In the genomic region with DNA sequence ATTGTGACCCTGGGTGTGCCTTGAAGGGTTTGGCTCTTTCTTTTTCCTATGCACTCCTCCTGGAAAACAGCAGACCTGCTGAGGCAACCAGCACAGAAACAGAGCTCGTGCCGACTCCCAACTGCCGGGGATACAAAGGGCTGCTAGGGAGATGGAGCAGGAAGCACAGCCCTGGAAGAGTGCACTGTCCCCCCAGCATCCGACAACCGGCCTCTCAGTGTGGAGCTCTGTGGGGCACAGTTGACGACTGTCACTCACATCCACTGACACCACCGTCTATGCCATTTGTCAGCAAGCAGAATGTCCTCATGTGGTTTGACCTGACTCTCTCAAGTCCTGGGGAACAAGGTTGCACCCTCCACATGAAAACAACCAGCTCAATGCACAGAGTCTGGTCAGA, we compare ENCODE assay signal across 19 cellular contexts.
DNase-seq lines count a peak whose midpoint lies in the region; FAIRE-seq and TF ChIP-seq lines count a peak whose summit lies in the region.
"Had no signal": no experiment of that assay in that cellular context is flagged by ENCODE, and none has a peak within 500 bp of the region (broad histone marks: within the 10 kb centered on the region; RNA-seq: fewer than 3 reads in every experiment).

No MANE protein-coding gene starts in this region.

- H3K4me1 Mint-ChIP-seq in astrocyte (ENCODE audit: low read depth, unreplicated experiment) = peaks cover 54% of the 10 kb centered on the region
- H3K4me1 Mint-ChIP-seq in Calu3 (ENCODE audit: low read depth, unreplicated experiment) = peaks cover 31% of the 10 kb centered on the region
- H3K4me1 Mint-ChIP-seq: B cell had no signal

- H3K9me3 ChIP-seq in astrocyte (ENCODE audit: insufficient read depth, low read depth, low read length) (no peaks in the 10 kb centered on the region), mesenchymal stem cell (ENCODE audit: control insufficient read depth, low read length) (no peaks in the 10 kb centered on the region), trophoblast cell (ENCODE audit: insufficient read depth, low read depth, low read length) (peaks cover 2% of the 10 kb centered on the region), small intestine (ENCODE audit: control insufficient read depth, low read depth) (no peaks in the 10 kb centered on the region)
- H3K9me3 ChIP-seq: HAP-1 had no signal

- H3K27ac ChIP-seq in astrocyte (ENCODE audit: low read depth, low read length) (no peak overlapping the region), mesenchymal stem cell (ENCODE audit: low read length, poor library complexity, severe bottlenecking) (no peak overlapping the region), trophoblast cell (ENCODE audit: low read depth, low read length) (no peak overlapping the region), small intestine (ENCODE audit: low read depth in 1 of 2, low read length in 1 of 2) (no peak overlapping the region)

- DNase-seq in G401 (ENCODE audit: low spot score) (peak; percentile 7), astrocyte (ENCODE audit: low read depth) (no peak), mesenchymal stem cell (no peak), trophoblast cell (no peak), Ammon's horn (ENCODE audit: low spot score) (no peak), Calu3 (no peak), small intestine (no peak)
- DNase-seq: 8988T; ACHN; C1 segment of cervical spinal cord; CD4-positive, alpha-beta T cell; DMS79 had no signal

- FAIRE-seq in astrocyte (lab: Jason Lieb, UNC) (no peak), small intestine (lab: Jason Lieb, UNC) (no peak)
- FAIRE-seq: G401.6, GM12891, H1, HepG2, HTR-8/SVneo had no signal

- no peaks in the 10 kb centered on the region for H3K79me1 ChIP-seq in mesenchymal stem cell (replicated peaks; ENCODE audit: low read length, poor library complexity, severe bottlenecking)
- H3K79me1 ChIP-seq in trophoblast cell (ENCODE audit: low read length) = peaks cover 22% of the 10 kb centered on the region

- in situ Hi-C loops in G401 (cut with HindIII; ENCODE audit: low sequenced_read_pairs) = no loop called here

- peak overlapping the region; percentile 35 to 58 for H3K18ac ChIP-seq in mesenchymal stem cell (ENCODE audit: low read depth in 1 of 2, low read length in 2 of 2)
- no peak overlapping the region for H3K18ac ChIP-seq in trophoblast cell (ENCODE audit: low read length)

- H3K9me3 Mint-ChIP-seq in astrocyte (ENCODE audit: unreplicated experiment) (no peaks in the 10 kb centered on the region), Calu3 (ENCODE audit: low read depth, unreplicated experiment) (no peaks in the 10 kb centered on the region)
- H3K9me3 Mint-ChIP-seq: CD4-positive, alpha-beta T cell had no signal

- H2AK5ac ChIP-seq in mesenchymal stem cell (ENCODE audit: low read length, severe bottlenecking) (peak overlapping the region; percentile 70), trophoblast cell (ENCODE audit: low read length) (peak overlapping the region; percentile 5)

- H3K36me3 ChIP-seq in astrocyte (ENCODE audit: insufficient read depth, low read length) (no peaks in the 10 kb centered on the region), mesenchymal stem cell (ENCODE audit: control insufficient read depth in 1 of 2, insufficient read depth in 2 of 2, low read depth in 1 of 2, low read length in 2 of 2) (no peaks in the 10 kb centered on the region), trophoblast cell (ENCODE audit: control insufficient read depth in 1 of 2, insufficient read depth in 2 of 2, low read length in 2 of 2) (no peaks in the 10 kb centered on the region), small intestine (ENCODE audit: control insufficient read depth in 2 of 2, insufficient read depth in 2 of 2, low read length in 2 of 2) (no peaks in the 10 kb centered on the region)
- H3K36me3 ChIP-seq: HAP-1 had no signal

- 94% methylated on average over 7 of the region's 7 CpGs for WGBS in mesenchymal stem cell
- no CpG with 5 or more reads among the region's 7 CpGs for WGBS in trophoblast cell (ENCODE audit: extremely low coverage, insufficient coverage, insufficient read length)
- WGBS in small intestine, 3 donors = 83 to 95% (median 94%) methylated on average over 7 of the region's 7 CpGs

- H3K4me2 ChIP-seq in astrocyte (ENCODE audit: low read length) (no peak overlapping the region), mesenchymal stem cell (ENCODE audit: low read length, poor library complexity, severe bottlenecking) (no peak overlapping the region), trophoblast cell (ENCODE audit: low read length) (no peak overlapping the region)

- H3K27me3 Mint-ChIP-seq in astrocyte (ENCODE audit: low read depth, unreplicated experiment) (no peaks in the 10 kb centered on the region), Calu3 (ENCODE audit: unreplicated experiment) (no peaks in the 10 kb centered on the region)
- H3K27me3 Mint-ChIP-seq: CD4-positive, alpha-beta T cell had no signal

- H3K27ac Mint-ChIP-seq in astrocyte (ENCODE audit: unreplicated experiment) (peak overlapping the region; percentile 79), Calu3 (ENCODE audit: unreplicated experiment) (no peak overlapping the region)
- H3K27ac Mint-ChIP-seq: B cell; CD4-positive, alpha-beta T cell had no signal

- no peak overlapping the region for H2BK5ac ChIP-seq in mesenchymal stem cell (ENCODE audit: low read depth, low read length, poor library complexity, severe bottlenecking)
- H2BK5ac ChIP-seq in trophoblast cell (ENCODE audit: low read depth, low read length, poor library complexity) = no peak overlapping the region

- H3K14ac ChIP-seq in mesenchymal stem cell (ENCODE audit: low read length in 2 of 2) (no peak overlapping the region), trophoblast cell (ENCODE audit: low read length) (peak overlapping the region; percentile 60)

- TF ChIP-seq CTCF in astrocyte (IDR thresholded peaks at IDR 0.05; ENCODE audit: insufficient read depth, low read depth, low read length) (no peak), Calu3 (IDR thresholded peaks at IDR 0.05; ENCODE audit: unreplicated experiment) (no peak)

- H4K20me1 ChIP-seq in astrocyte (ENCODE audit: insufficient read depth, low read length) = no peaks in the 10 kb centered on the region

- H2BK12ac ChIP-seq in mesenchymal stem cell (ENCODE audit: low read length in 2 of 2) (peak overlapping the region in 1 of 2 experiments; percentile 47), trophoblast cell (ENCODE audit: low read length) (peak overlapping the region; percentile 94)

- CTCF ChIA-PET in Calu3 (lab: Charles Lee) = interaction anchor here (0.9 to 1.9 kb wide), 3 partner anchors 27 to 1061 kb away, joined by 3 to 23 read pairs (median 5); no protein-coding TSS in a partner anchor

- H3K36me3 Mint-ChIP-seq in astrocyte (ENCODE audit: low read depth, unreplicated experiment) (peaks cover 6% of the 10 kb centered on the region), Calu3 (ENCODE audit: insufficient read depth, unreplicated experiment) (peaks cover 6% of the 10 kb centered on the region)

- H2BK15ac ChIP-seq in mesenchymal stem cell (ENCODE audit: low read depth, poor library complexity, severe bottlenecking) = peak overlapping the region; percentile 61

- no peaks in the 10 kb centered on the region for H3K79me2 ChIP-seq in astrocyte (ENCODE audit: insufficient read depth, low read length)
- H3K79me2 ChIP-seq in trophoblast cell (ENCODE audit: control insufficient read depth, insufficient read depth, low read length, poor library complexity) = no peaks in the 10 kb centered on the region

- intact Hi-C loops in Calu3 (cut with micrococcal nuclease; ENCODE audit: unreplicated experiment) = loop anchor here (2.0 to 10.0 kb wide), 6 partner anchors 202 to 1195 kb away; a partner anchor contains a TSS

- no TSS peak for BruUV-seq in Calu3 (replicated peaks; lab: Mats Ljungman, UMichigan)

- no peaks in the 10 kb centered on the region for H3K27me3 ChIP-seq in astrocyte (ENCODE audit: insufficient read depth, low read length)
- H3K27me3 ChIP-seq in mesenchymal stem cell (ENCODE audit: control insufficient read depth in 1 of 2, insufficient read depth in 1 of 2, low read length in 2 of 2) = peaks cover 0 to 3% of the 10 kb centered on the region in 2 experiments
- no peaks in the 10 kb centered on the region for H3K27me3 ChIP-seq in trophoblast cell (ENCODE audit: insufficient read depth, low read length)
- H3K27me3 ChIP-seq in small intestine (ENCODE audit: control insufficient read depth in 2 of 2, insufficient read depth in 2 of 2, low read length in 2 of 2) = no peaks in the 10 kb centered on the region

- H3K4ac ChIP-seq in mesenchymal stem cell (ENCODE audit: low read depth in 1 of 2, low read length in 2 of 2) (no peak overlapping the region), trophoblast cell (ENCODE audit: low read depth, low read length) (no peak overlapping the region)

- H3K4me1 ChIP-seq in astrocyte (ENCODE audit: insufficient read depth, low read length) (peaks cover 28% of the 10 kb centered on the region), mesenchymal stem cell (ENCODE audit: control insufficient read depth, insufficient read depth, low read depth, low read length) (peaks cover 23% of the 10 kb centered on the region), trophoblast cell (ENCODE audit: control insufficient read depth in 1 of 2, insufficient read depth in 2 of 2, low read length in 2 of 2) (peaks cover 20 to 31% of the 10 kb centered on the region in 2 experiments), small intestine (ENCODE audit: control insufficient read depth in 2 of 2, insufficient read depth in 1 of 2, low read depth in 1 of 2, low read length in 1 of 2) (no peaks in the 10 kb centered on the region)
- H3K4me1 ChIP-seq: HAP-1 had no signal

- H3K23ac ChIP-seq in mesenchymal stem cell (ENCODE audit: low read length in 2 of 2) (no peak overlapping the region), trophoblast cell (ENCODE audit: low read length) (no peak overlapping the region)

- H3K9ac ChIP-seq in astrocyte (ENCODE audit: low read length) (no peak overlapping the region), mesenchymal stem cell (ENCODE audit: low read length) (no peak overlapping the region), trophoblast cell (ENCODE audit: low read length) (no peak overlapping the region)

- H3K4me3 Mint-ChIP-seq in astrocyte (ENCODE audit: unreplicated experiment) = peak overlapping the region; percentile 42
- no peak overlapping the region for H3K4me3 Mint-ChIP-seq in Calu3 (ENCODE audit: low read depth, unreplicated experiment)
- H3K4me3 Mint-ChIP-seq: B cell; CD4-positive, alpha-beta T cell had no signal

- H3K4me3 ChIP-seq in astrocyte (ENCODE audit: insufficient read depth, low read depth, low read length) (no peak overlapping the region), mesenchymal stem cell (ENCODE audit: insufficient read depth in 1 of 2, low read depth in 1 of 2, low read length in 2 of 2) (no peak overlapping the region), trophoblast cell (ENCODE audit: low read depth, low read length) (no peak overlapping the region), small intestine (ENCODE audit: low read depth in 1 of 2, low read length in 2 of 2) (no peak overlapping the region)
- H3K4me3 ChIP-seq: HAP-1 had no signal

- no peak overlapping the region for H2BK120ac ChIP-seq in mesenchymal stem cell (ENCODE audit: low read depth, low read length)
- peak overlapping the region; percentile 69 for H2BK120ac ChIP-seq in trophoblast cell (ENCODE audit: insufficient read depth, low read length, poor library complexity)

- no peak overlapping the region for H2AFZ ChIP-seq in astrocyte (ENCODE audit: low read depth, low read length)
- no peak overlapping the region for H2AFZ ChIP-seq in mesenchymal stem cell (ENCODE audit: low read depth, low read length)
- no peak overlapping the region for H2AFZ ChIP-seq in trophoblast cell (ENCODE audit: insufficient read depth, low read length, poor library complexity)

- peak overlapping the region; percentile 5 for H4K91ac ChIP-seq in mesenchymal stem cell (ENCODE audit: low read length)
- H4K91ac ChIP-seq in trophoblast cell (ENCODE audit: low read depth, low read length) = peak overlapping the region; percentile 90

- no peak overlapping the region for H4K8ac ChIP-seq in mesenchymal stem cell (ENCODE audit: low read length)
- H4K8ac ChIP-seq in trophoblast cell (ENCODE audit: low read depth, low read length) = no peak overlapping the region

- no peak overlapping the region for H4K12ac ChIP-seq in trophoblast cell (ENCODE audit: low read depth, low read length)
